In the genomic region with DNA sequence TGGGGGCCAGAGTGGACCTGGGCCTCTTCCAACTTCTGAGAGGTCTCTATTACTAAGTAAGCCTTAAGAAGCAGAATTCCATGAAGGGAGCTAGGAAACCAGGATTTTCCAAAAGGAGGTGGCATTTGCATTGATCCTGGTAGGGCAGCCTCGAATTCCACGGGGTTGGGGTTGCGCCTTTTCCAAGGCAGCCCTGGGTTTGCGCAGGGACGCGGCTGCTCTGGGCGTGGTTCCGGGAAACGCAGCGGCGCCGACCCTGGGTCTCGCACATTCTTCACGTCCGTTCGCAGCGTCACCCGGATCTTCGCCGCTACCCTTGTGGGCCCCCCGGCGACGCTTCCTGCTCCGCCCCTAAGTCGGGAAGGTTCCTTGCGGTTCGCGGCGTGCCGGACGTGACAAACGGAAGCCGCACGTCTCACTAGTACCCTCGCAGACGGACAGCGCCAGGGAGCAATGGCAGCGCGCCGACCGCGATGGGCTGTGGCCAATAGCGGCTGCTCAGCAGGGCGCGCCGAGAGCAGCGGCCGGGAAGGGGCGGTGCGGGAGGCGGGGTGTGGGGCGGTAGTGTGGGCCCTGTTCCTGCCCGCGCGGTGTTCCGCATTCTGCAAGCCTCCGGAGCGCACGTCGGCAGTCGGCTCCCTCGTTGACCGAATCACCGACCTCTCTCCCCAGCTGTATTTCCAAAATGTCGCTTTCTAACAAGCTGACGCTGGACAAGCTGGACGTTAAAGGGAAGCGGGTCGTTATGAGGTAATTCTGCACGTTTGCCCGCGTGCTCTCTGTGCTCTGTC, we compare ENCODE assay signal across 8 cellular contexts. TPM values are rescaled to one million over a fixed set of nuclear protein-coding genes. Genes with fewer than 3 reads are reported as not detected.
A peak's percentile ranks its signal among the peaks of the same experiment; 100 is the strongest.
DNase-seq lines count a peak whose midpoint lies in the region; ATAC-seq and TF ChIP-seq lines count a peak whose summit lies in the region.

Gene PGK1 (plus strand): TSS at position 593 of the 791 bp plus-strand sequence. CDS start 93 bp downstream, at position 686.

- H3K4me1 Mint-ChIP-seq in activated naive CD4-positive, alpha-beta T cell treated with anti-CD3 and anti-CD28 coated beads, Interleukin-2, amount 50 U/mL, for 24 hours, result peaks cover 31% of the 10 kb centered on the region

- DNase-seq in GM04504 (ENCODE audit: low read depth), result peak; percentile 88
- peak; percentile 67 for DNase-seq in NCI-H1048 (lab: John Stamatoyannopoulos, UW)
- DNase-seq in SK-N-SH, result peak; percentile 88
- DNase-seq in globus pallidus (ENCODE audit: low spot score), result peak; percentile 92
- peak; percentile 89 for DNase-seq in occipital lobe (lab: John Stamatoyannopoulos, UW)

- H3K4me3 Mint-ChIP-seq in activated naive CD4-positive, alpha-beta T cell treated with anti-CD3 and anti-CD28 coated beads, Interleukin-2, amount 50 U/mL, for 24 hours, result peak within 1 kb of the TSS; percentile 92

- H3K9me3 ChIP-seq in SK-N-SH, result no peaks in the 10 kb centered on the region

- no peaks in the 10 kb centered on the region for H3K27me3 ChIP-seq in SK-N-SH (ENCODE audit: insufficient read depth)

- peaks cover 0 to 10% of the 10 kb centered on the region in 2 experiments; a peak in 1 of 4 replicates for H3K4me1 ChIP-seq in SK-N-SH (ENCODE audit: control insufficient read depth in 1 of 2, insufficient read depth in 2 of 2, low read depth in 1 of 2, low read length in 1 of 2)

- TF ChIP-seq EP300 in SK-N-SH (IDR thresholded peaks at IDR 0.05; ENCODE audit: borderline replicate concordance in 1 of 2, low read depth in 1 of 2, low read length in 1 of 2), result peak in 1 of 2 experiments; percentile 41; a peak in 1 of 4 replicates

- CTCF ChIA-PET in SK-N-SH (lab: Yijun Ruan, JAX), result interaction anchor here (1.0 to 1.3 kb wide), 3 partner anchors 12 to 74 kb away, joined by 3 to 4 read pairs (median 4); no protein-coding TSS in a partner anchor

- H3F3A ChIP-seq in SK-N-SH (replicated peaks; ENCODE audit: insufficient read depth), result no peaks in the 10 kb centered on the region

- H3K9ac ChIP-seq in SK-N-SH, result peak within 1 kb of the TSS; percentile 95

- TF ChIP-seq CTCF in SK-N-SH (IDR thresholded peaks at IDR 0.05), result no peak

- no peaks in the 10 kb centered on the region for H3K27me3 Mint-ChIP-seq in activated naive CD4-positive, alpha-beta T cell treated with anti-CD3 and anti-CD28 coated beads, Interleukin-2, amount 50 U/mL, for 24 hours

- peak within 1 kb of the TSS; percentile 75 for H3K4me2 ChIP-seq in SK-N-SH

- 20% methylated on average over 12 of the region's 72 CpGs for WGBS in SK-N-SH (ENCODE audit: low lambda C conversion rate)

- H2AFZ ChIP-seq in SK-N-SH (ENCODE audit: low read depth), result peak within 1 kb of the TSS; percentile 78; the same call in 1 of the 2 replicates

- peak within 1 kb of the TSS; percentile 91 for H3K27ac Mint-ChIP-seq in activated naive CD4-positive, alpha-beta T cell treated with anti-CD3 and anti-CD28 coated beads, Interleukin-2, amount 50 U/mL, for 24 hours

- peaks cover 17% of the 10 kb centered on the region for H3K36me3 Mint-ChIP-seq in activated naive CD4-positive, alpha-beta T cell treated with anti-CD3 and anti-CD28 coated beads, Interleukin-2, amount 50 U/mL, for 24 hours

- H3K9me2 ChIP-seq in SK-N-SH, result no peaks in the 10 kb centered on the region

- no peaks in the 10 kb centered on the region for H3K9me3 Mint-ChIP-seq in activated naive CD4-positive, alpha-beta T cell treated with anti-CD3 and anti-CD28 coated beads, Interleukin-2, amount 50 U/mL, for 24 hours

- H3K36me3 ChIP-seq in SK-N-SH (replicated peaks in 1 of 2; ENCODE audit: control insufficient read depth in 1 of 2, insufficient read depth in 2 of 2, low read length in 1 of 2), result peaks cover 5 to 7% of the 10 kb centered on the region in 2 experiments

- peaks cover 39% of the 10 kb centered on the region for H4K20me1 ChIP-seq in SK-N-SH (ENCODE audit: insufficient read depth)

- H3K79me2 ChIP-seq in SK-N-SH (ENCODE audit: insufficient read depth), result peaks cover 48% of the 10 kb centered on the region

- no peak for TF ChIP-seq RAD21 in SK-N-SH (IDR thresholded peaks at IDR 0.05; ENCODE audit: low read length)

- H3K27ac ChIP-seq in SK-N-SH (ENCODE audit: low read depth in 2 of 2, low read length in 1 of 2) (peak within 1 kb of the TSS; percentile 83 to 91), temporal lobe (ENCODE audit: low read depth, low read length) (peak within 1 kb of the TSS; percentile 85)

- ATAC-seq in HG02571 (IDR thresholded peaks at IDR 0.05; ENCODE audit: unreplicated experiment), result peak; percentile 93

- POLR2A ChIA-PET in SK-N-SH (lab: Yijun Ruan, JAX), result no interaction called here

- peak within 1 kb of the TSS; percentile 79 to 83 for H3K4me3 ChIP-seq in SK-N-SH (ENCODE audit: low read depth in 2 of 2, low read length in 1 of 2)

TF ChIP-seq in SK-N-SH, 30 proteins besides CTCF, POLR2A, EP300 and RAD21:
- TF ChIP-seq MAX (IDR thresholded peaks at IDR 0.05; ENCODE audit: low read depth) (peak; percentile 89), ELF1 (IDR thresholded peaks at IDR 0.05) (peak; percentile 66), FOSL2 (IDR thresholded peaks at IDR 0.05; ENCODE audit: borderline replicate concordance, low read depth) (no peak), POLR2AphosphoS5 (IDR thresholded peaks at IDR 0.05; ENCODE audit: low read depth, low read length) (peak; percentile 72), RCOR1 (IDR thresholded peaks at IDR 0.05; ENCODE audit: low read length) (no peak), CHD2 (IDR thresholded peaks at IDR 0.05; ENCODE audit: low read length, partially characterized antibody) (no peak), GATA2 (CRISPR knock-in tag; IDR thresholded peaks at IDR 0.05) (no peak), MXI1 (IDR thresholded peaks at IDR 0.05; ENCODE audit: low read depth, low read length) (peak; percentile 63), SMC3 (IDR thresholded peaks at IDR 0.05; ENCODE audit: low read depth, low read length) (no peak), TAF1 (IDR thresholded peaks at IDR 0.05; ENCODE audit: borderline replicate concordance, low read depth, low read length) (peak; percentile 73), NRF1 (IDR thresholded peaks at IDR 0.05; ENCODE audit: low read depth, low read length) (peak; percentile 30; the same call in 1 of the 2 replicates), GABPA (IDR thresholded peaks at IDR 0.05; ENCODE audit: low read depth) (peak; percentile 80), FOXM1 (IDR thresholded peaks at IDR 0.05; ENCODE audit: low read depth) (no peak), MEF2A (IDR thresholded peaks at IDR 0.05; ENCODE audit: borderline replicate concordance, low read depth) (no peak), PBX3 (IDR thresholded peaks at IDR 0.05) (peak; percentile 99)
- TF ChIP-seq, protein P1, sequence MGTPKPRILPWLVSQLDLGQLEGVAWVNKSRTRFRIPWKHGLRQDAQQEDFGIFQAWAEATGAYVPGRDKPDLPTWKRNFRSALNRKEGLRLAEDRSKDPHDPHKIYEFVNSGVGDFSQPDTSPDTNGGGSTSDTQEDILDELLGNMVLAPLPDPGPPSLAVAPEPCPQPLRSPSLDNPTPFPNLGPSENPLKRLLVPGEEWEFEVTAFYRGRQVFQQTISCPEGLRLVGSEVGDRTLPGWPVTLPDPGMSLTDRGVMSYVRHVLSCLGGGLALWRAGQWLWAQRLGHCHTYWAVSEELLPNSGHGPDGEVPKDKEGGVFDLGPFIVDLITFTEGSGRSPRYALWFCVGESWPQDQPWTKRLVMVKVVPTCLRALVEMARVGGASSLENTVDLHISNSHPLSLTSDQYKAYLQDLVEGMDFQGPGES (IDR thresholded peaks at IDR 0.05; ENCODE audit: low read depth, low read length), result 0 out of 2 replicates have a peak, but pooled peaks have one; percentile 21
- TF ChIP-seq, protein P2, sequence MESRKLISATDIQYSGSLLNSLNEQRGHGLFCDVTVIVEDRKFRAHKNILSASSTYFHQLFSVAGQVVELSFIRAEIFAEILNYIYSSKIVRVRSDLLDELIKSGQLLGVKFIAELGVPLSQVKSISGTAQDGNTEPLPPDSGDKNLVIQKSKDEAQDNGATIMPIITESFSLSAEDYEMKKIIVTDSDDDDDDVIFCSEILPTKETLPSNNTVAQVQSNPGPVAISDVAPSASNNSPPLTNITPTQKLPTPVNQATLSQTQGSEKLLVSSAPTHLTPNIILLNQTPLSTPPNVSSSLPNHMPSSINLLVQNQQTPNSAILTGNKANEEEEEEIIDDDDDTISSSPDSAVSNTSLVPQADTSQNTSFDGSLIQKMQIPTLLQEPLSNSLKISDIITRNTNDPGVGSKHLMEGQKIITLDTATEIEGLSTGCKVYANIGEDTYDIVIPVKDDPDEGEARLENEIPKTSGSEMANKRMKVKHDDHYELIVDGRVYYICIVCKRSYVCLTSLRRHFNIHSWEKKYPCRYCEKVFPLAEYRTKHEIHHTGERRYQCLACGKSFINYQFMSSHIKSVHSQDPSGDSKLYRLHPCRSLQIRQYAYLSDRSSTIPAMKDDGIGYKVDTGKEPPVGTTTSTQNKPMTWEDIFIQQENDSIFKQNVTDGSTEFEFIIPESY (IDR thresholded peaks at IDR 0.05; ENCODE audit: borderline replicate concordance, low read depth), result no peak

RNA-seq across cellular contexts. Expression of gene PGK1, which starts in this region (rescaled TPM):
- polyA plus RNA-seq in SK-N-SH (2012; rRNA removed), result 260 and 405 TPM in 2 replicates
- 346 and 382 TPM in 2 replicates for polyA plus RNA-seq in SK-N-SH (2012; cell fraction: cytosol; rRNA removed)
- polyA plus RNA-seq in SK-N-SH (2012; cell fraction: nucleus; rRNA removed), result 164 and 325 TPM in 2 replicates
- total RNA-seq in occipital lobe (90.8 TPM), temporal lobe (84.3 TPM)

Comparison
In these comparisons a context has a peak if more than half of its experiments do, and no peak if none do; other contexts are left out.
1. Peak in every context shown above with its lines: DNase-seq, ATAC-seq, H3K4me3 ChIP-seq and H3K27ac ChIP-seq.